ENCODE assay signal across 1 cellular context in the genomic region with DNA sequence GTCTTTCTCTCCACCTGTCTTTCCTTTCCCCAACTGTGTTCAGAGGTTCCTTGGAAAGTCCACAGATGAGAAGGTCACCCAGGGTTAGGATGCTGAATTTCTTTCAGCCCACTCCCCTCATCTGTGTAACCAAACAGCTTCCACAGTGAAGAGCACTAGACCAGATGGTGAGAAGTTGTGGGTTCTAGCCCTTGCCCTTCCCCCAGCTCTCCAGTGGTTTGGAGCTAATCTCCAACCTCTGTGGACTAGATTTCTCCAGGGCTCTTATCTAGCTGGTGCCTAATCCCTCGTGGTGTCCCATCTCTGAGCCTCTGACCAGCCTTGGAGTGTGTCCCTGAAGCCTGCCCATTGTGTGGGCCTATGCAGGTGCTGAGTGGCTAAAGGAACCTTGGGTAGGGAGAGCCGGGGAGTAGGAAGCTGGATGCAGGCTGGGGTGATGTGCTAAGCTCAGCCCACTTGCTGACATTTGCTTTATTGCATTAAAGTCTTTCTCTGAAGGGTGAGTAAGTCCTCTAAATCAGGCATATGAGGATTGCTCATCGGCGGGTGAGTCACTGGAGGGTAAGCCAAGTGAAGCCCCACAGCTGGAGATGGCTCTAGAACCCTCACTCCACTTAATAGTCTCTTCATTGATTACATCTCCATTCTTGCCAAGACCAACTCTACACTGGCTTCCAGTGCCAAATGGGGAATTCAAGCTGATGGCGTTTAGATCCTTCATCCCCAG.
TF ChIP-seq lines count a peak whose summit lies in the region.

No MANE protein-coding gene starts in this region.

TF ChIP-seq in endothelial cell of umbilical vein, 7 proteins besides CTCF, POLR2A, EP300 and RAD21:
- TF ChIP-seq POLR2AphosphoS5 (IDR thresholded peaks at IDR 0.05; ENCODE audit: insufficient read depth, low read depth, low read length), result peak; percentile 39
- TF ChIP-seq GATA2 (IDR thresholded peaks at IDR 0.05; ENCODE audit: insufficient read depth, insufficient read length, low read depth, low read length), result peak; percentile 8
- no peak for TF ChIP-seq EZH2 (IDR thresholded peaks at IDR 0.05; ENCODE audit: borderline replicate concordance, low read depth, low read length, severe bottlenecking)
- TF ChIP-seq JUN (IDR thresholded peaks at IDR 0.05; ENCODE audit: borderline replicate concordance, insufficient read depth, insufficient read length, low read depth), result peak; percentile 89
- TF ChIP-seq FOS (IDR thresholded peaks at IDR 0.05; ENCODE audit: borderline replicate concordance, insufficient read depth, low read length), result peak; percentile 98
